In the genomic region with DNA sequence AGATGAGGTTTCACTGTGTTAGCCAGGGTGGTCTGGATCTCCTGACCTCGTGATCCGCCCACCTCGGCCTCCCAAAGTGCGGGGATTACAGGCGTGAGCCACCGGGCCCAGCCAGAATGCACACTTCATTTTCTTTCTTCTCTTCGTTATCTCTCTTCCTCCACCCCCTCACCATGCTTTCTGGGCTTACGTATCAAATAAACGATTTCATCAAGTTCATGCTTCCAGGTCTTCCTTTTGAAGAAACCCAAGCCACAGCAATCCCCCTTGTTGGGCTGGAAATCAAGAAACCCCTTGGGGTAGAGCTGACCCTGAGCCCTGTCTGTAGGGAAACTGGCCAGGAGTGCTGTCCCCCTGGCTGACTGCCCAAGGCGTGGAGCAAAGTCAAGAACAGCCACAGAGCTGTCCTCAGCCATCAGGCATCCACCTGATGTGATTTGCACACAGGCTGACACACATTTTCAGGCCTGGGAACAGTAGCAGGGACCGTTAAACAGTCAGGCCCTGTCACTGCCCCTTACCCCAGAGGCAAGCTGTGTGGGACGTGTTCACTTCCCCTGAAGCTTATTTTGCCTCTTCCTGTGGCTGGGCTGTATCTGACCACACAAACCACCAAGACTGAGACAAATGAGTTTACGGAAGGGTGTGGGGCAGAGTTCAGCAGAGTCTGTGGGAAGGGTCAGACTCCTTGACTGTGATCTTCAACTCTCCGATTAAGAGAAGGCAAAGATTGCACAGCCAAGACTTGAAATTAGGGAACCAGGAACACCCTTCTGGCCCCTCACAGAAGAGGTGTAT, we compare ENCODE assay signal across 10 cellular contexts. TPM values are rescaled to one million over a fixed set of nuclear protein-coding genes. Genes with fewer than 3 reads are reported as not detected.
DNase-seq lines count a peak whose midpoint lies in the region; ATAC-seq, FAIRE-seq and TF ChIP-seq lines count a peak whose summit lies in the region.
"Had no signal": no experiment of that assay in that cellular context is flagged by ENCODE, and none has a peak within 500 bp of the region (broad histone marks: within the 10 kb centered on the region; RNA-seq: fewer than 3 reads in every experiment).

No MANE protein-coding gene starts in this region.

- peaks cover 9% of the 10 kb centered on the region for H3K4me1 Mint-ChIP-seq in nephron

- H3K4me1 ChIP-seq in kidney (ENCODE audit: control insufficient read depth in 1 of 2, insufficient read depth in 1 of 2, low read depth in 1 of 2, low read length in 2 of 2): peaks cover 5 to 6% of the 10 kb centered on the region in 2 donors

- H3K4me3 ChIP-seq in choroid plexus epithelial cell (ENCODE audit: low read depth, low read length) (no peak overlapping the region), kidney (ENCODE audit: low read length in 2 of 2) (no peak overlapping the region)
- H3K4me3 ChIP-seq: dorsolateral prefrontal cortex had no signal

- peaks cover 7% of the 10 kb centered on the region for H3K36me3 Mint-ChIP-seq in nephron (ENCODE audit: low read depth)

- ATAC-seq in HG03097 (IDR thresholded peaks at IDR 0.05; ENCODE audit: low FRiP score, unreplicated experiment): peak; percentile 97

- H3K27me3 Mint-ChIP-seq in nephron (ENCODE audit: low read depth): peaks cover 3% of the 10 kb centered on the region

- FAIRE-seq in kidney (lab: Jason Lieb, UNC): no peak

- no peak overlapping the region for H3K9ac ChIP-seq in kidney (ENCODE audit: low read length in 2 of 2)

- DNase-seq in activated gamma-delta T cell treated with Interleukin-2 at 50 U/mL for 16 hours (peak; percentile 39), activated gamma-delta T cell (lab: John Stamatoyannopoulos, UW) (no peak), SK-MEL-5 (ENCODE audit: low read depth, low spot score) (peak; percentile 30), choroid plexus epithelial cell (ENCODE audit: low read depth) (peak; percentile 89), kidney (no peak), NCI-H1694 treated with DMSO at 0.1 percent for 48 hours (lab: John Stamatoyannopoulos, UW) (no peak)

- H3K36me3 ChIP-seq in kidney (ENCODE audit: control insufficient read depth in 1 of 2, insufficient read depth in 2 of 2, low read length in 2 of 2): no peaks in the 10 kb centered on the region

- peak overlapping the region in 1 of 2 donors; percentile 19 for H3K27ac ChIP-seq in kidney (ENCODE audit: low read depth in 2 of 2, low read length in 2 of 2)

- TF ChIP-seq CTCF in choroid plexus epithelial cell (conservative IDR thresholded peaks at IDR 0.05; ENCODE audit: low read depth, low read length) (no peak), nephron (IDR thresholded peaks at IDR 0.05; ENCODE audit: unreplicated experiment in 3 of 3) (no peak), kidney (IDR thresholded peaks at IDR 0.05; ENCODE audit: borderline replicate concordance, extremely low read depth, insufficient read depth) (no peak)

- H3K4me3 Mint-ChIP-seq in nephron: no peak overlapping the region

- peaks cover 0 to 8% of the 10 kb centered on the region in 2 donors for H3K9me3 ChIP-seq in kidney (ENCODE audit: control insufficient read depth in 1 of 2, low read length in 2 of 2)

- peak overlapping the region; percentile 27 to 31 (median 29) for H3K27ac Mint-ChIP-seq in nephron

- peaks cover 30% of the 10 kb centered on the region for H3K9me3 Mint-ChIP-seq in nephron

- intact Hi-C loops in kidney (cut with DNase I): no loop called here

- in situ Hi-C loops in SK-MEL-5 (cut with HindIII; ENCODE audit: low pct_unique_long_range_greater_than_20kb, low sequenced_read_pairs): no loop called here

RNA-seq across cellular contexts. Expression of a gene that starts 15.1 kb away (rescaled TPM):
- total RNA-seq in SK-MEL-5 (2014; rRNA removed; shearing (Covaris generic)): 0.18 TPM in 1 of 2 replicates, not detected in the other
- 0.06 TPM in 1 of 2 replicates, not detected in the other for polyA plus RNA-seq in SK-MEL-5 (2015; cell fraction: cytosol; rRNA removed)
- not detected in 2 replicates for polyA plus RNA-seq in SK-MEL-5 (2015; cell fraction: nucleus; rRNA removed)
- total RNA-seq in kidney: 0.94 TPM
- polyA plus RNA-seq in kidney (ENCODE audit: insufficient read depth, low read depth, low replicate concordance): 1.3 TPM
- polyA plus RNA-seq: AG04450 had no signal

RNA-seq across cellular contexts. Expression of a gene that starts 47.4 kb away (rescaled TPM):
- not detected in 2 replicates for total RNA-seq in SK-MEL-5 (2014; rRNA removed; shearing (Covaris generic))
- polyA plus RNA-seq in SK-MEL-5 (2015; cell fraction: cytosol; rRNA removed): not detected in 2 replicates
- polyA plus RNA-seq in SK-MEL-5 (2015; cell fraction: nucleus; rRNA removed): not detected in 2 replicates
- not detected for total RNA-seq in kidney
- not detected for polyA plus RNA-seq in kidney (ENCODE audit: insufficient read depth, low read depth, low replicate concordance)
- total RNA-seq: dorsolateral prefrontal cortex had no signal
- polyA plus RNA-seq: AG04450 had no signal

Comparison
In these comparisons a context has a peak if more than half of its experiments do, and no peak if none do; other contexts are left out.
1. DNase-seq: peak in activated gamma-delta T cell treated with Interleukin-2 at 50 U/mL for 16 hours (single experiment), SK-MEL-5 (single experiment) and choroid plexus epithelial cell (single experiment); none in activated gamma-delta T cell (single experiment), kidney (single experiment) and NCI-H1694 treated with DMSO at 0.1 percent for 48 hours (single experiment).